In the genomic region with DNA sequence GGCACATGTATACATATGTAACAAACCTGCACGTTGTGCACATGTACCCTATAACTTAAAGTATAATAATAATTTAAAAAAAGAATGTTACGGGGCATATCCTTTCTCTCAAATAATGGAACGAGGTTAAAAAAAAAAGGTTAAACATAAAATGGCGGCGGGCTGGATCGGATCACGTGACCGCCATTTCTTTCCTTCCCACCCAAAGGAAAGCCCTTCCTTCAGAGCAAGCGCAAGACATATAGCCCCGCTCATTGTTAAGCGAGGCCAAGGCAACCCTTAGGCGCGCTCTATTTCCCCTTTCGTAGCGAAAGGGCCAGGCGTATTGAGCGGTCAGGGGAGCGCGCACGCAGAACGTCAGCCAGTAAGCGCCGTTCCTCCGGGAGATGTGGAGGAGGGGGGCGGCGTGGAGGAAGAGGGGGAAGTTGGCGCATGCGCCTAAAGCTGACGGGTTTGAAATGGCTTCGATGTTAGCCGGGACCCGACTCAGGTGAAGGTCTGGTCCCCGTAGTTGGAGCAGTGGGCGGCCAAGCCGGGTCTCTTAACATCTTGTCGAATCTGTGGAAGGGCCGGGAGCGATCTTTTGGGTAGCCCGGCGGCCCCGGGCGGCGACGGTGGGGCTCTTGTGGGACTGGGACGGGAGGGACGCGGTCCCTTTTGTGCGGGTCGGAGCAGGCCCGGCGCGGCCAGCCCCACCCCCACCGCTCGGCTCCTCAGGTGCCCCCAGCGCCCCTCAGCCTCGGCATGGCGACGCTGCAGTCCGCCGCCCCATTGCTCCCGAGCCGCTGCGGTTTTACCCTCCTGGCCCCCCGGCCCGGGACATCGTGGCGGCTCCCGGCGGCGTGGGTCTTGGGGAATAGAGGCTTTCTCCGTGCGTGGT, we compare ENCODE assay signal across 1 cellular context.
TF ChIP-seq lines count a peak whose summit lies in the region.

A gene with protein sequence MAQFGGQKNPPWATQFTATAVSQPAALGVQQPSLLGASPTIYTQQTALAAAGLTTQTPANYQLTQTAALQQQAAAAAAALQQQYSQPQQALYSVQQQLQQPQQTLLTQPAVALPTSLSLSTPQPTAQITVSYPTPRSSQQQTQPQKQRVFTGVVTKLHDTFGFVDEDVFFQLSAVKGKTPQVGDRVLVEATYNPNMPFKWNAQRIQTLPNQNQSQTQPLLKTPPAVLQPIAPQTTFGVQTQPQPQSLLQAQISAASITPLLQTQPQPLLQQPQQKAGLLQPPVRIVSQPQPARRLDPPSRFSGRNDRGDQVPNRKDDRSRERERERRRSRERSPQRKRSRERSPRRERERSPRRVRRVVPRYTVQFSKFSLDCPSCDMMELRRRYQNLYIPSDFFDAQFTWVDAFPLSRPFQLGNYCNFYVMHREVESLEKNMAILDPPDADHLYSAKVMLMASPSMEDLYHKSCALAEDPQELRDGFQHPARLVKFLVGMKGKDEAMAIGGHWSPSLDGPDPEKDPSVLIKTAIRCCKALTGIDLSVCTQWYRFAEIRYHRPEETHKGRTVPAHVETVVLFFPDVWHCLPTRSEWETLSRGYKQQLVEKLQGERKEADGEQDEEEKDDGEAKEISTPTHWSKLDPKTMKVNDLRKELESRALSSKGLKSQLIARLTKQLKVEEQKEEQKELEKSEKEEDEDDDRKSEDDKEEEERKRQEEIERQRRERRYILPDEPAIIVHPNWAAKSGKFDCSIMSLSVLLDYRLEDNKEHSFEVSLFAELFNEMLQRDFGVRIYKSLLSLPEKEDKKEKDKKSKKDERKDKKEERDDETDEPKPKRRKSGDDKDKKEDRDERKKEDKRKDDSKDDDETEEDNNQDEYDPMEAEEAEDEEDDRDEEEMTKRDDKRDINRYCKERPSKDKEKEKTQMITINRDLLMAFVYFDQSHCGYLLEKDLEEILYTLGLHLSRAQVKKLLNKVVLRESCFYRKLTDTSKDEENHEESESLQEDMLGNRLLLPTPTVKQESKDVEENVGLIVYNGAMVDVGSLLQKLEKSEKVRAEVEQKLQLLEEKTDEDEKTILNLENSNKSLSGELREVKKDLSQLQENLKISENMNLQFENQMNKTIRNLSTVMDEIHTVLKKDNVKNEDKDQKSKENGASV (plus strand): TSS at position 447 of the 880 bp plus-strand sequence. CDS start 1,266 bp downstream, outside the sequence.

TF ChIP-seq in HEK293, 187 proteins besides CTCF, POLR2A, EP300 and RAD21 (continued from another document and continues in another):
- TF ChIP-seq, protein P1, sequence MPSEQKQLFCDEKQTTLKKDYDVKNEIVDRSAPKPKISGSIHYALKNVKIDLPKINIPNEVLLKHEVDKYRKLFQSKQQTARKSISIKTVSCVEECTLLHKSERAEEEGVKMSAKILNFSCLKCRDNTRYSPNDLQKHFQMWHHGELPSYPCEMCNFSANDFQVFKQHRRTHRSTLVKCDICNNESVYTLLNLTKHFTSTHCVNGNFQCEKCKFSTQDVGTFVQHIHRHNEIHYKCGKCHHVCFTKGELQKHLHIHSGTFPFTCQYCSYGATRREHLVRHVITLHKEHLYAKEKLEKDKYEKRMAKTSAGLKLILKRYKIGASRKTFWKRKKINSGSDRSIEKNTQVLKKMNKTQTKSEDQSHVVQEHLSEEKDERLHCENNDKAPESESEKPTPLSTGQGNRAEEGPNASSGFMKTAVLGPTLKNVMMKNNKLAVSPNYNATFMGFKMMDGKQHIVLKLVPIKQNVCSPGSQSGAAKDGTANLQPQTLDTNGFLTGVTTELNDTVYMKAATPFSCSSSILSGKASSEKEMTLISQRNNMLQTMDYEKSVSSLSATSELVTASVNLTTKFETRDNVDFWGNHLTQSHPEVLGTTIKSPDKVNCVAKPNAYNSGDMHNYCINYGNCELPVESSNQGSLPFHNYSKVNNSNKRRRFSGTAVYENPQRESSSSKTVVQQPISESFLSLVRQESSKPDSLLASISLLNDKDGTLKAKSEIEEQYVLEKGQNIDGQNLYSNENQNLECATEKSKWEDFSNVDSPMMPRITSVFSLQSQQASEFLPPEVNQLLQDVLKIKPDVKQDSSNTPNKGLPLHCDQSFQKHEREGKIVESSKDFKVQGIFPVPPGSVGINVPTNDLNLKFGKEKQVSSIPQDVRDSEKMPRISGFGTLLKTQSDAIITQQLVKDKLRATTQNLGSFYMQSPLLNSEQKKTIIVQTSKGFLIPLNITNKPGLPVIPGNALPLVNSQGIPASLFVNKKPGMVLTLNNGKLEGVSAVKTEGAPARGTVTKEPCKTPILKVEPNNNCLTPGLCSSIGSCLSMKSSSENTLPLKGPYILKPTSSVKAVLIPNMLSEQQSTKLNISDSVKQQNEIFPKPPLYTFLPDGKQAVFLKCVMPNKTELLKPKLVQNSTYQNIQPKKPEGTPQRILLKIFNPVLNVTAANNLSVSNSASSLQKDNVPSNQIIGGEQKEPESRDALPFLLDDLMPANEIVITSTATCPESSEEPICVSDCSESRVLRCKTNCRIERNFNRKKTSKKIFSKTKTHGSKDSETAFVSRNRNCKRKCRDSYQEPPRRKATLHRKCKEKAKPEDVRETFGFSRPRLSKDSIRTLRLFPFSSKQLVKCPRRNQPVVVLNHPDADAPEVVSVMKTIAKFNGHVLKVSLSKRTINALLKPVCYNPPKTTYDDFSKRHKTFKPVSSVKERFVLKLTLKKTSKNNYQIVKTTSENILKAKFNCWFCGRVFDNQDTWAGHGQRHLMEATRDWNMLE (tag by site-specific recombination; conservative IDR thresholded peaks at IDR 0.05; ENCODE audit: low read depth), result peak; percentile 42; the same call in 1 of the 2 replicates
- TF ChIP-seq GLI2 (tag by site-specific recombination; IDR thresholded peaks at IDR 0.05; ENCODE audit: borderline replicate concordance, low read depth), result no peak
- TF ChIP-seq ZNF19 (tag by site-specific recombination; IDR thresholded peaks at IDR 0.05; ENCODE audit: low read depth), result no peak
- TF ChIP-seq ZBTB20 (tag by site-specific recombination; IDR thresholded peaks at IDR 0.05), result peak; percentile 70
- TF ChIP-seq, protein P2, sequence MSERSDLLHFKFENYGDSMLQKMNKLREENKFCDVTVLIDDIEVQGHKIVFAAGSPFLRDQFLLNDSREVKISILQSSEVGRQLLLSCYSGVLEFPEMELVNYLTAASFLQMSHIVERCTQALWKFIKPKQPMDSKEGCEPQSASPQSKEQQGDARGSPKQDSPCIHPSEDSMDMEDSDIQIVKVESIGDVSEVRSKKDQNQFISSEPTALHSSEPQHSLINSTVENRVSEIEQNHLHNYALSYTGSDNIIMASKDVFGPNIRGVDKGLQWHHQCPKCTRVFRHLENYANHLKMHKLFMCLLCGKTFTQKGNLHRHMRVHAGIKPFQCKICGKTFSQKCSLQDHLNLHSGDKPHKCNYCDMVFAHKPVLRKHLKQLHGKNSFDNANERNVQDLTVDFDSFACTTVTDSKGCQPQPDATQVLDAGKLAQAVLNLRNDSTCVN (tag by site-specific recombination; optimal IDR thresholded peaks at IDR 0.05), result peak; percentile 90
- TF ChIP-seq ZSCAN23 (tag by site-specific recombination; IDR thresholded peaks at IDR 0.05), result no peak
- TF ChIP-seq PRDM1 (tag by site-specific recombination; IDR thresholded peaks at IDR 0.05), result peak; percentile 91
- TF ChIP-seq SETDB1 (IDR thresholded peaks at IDR 0.05; ENCODE audit: insufficient read length, low read length), result no peak
- peak; percentile 65; the same call in 1 of the 2 replicates for TF ChIP-seq ZBTB21 (tag by site-specific recombination; IDR thresholded peaks at IDR 0.05)
- peak; percentile 15; the same call in 1 of the 2 replicates for TF ChIP-seq ZNF558 (tag by site-specific recombination; IDR thresholded peaks at IDR 0.05)
- TF ChIP-seq, protein P3, sequence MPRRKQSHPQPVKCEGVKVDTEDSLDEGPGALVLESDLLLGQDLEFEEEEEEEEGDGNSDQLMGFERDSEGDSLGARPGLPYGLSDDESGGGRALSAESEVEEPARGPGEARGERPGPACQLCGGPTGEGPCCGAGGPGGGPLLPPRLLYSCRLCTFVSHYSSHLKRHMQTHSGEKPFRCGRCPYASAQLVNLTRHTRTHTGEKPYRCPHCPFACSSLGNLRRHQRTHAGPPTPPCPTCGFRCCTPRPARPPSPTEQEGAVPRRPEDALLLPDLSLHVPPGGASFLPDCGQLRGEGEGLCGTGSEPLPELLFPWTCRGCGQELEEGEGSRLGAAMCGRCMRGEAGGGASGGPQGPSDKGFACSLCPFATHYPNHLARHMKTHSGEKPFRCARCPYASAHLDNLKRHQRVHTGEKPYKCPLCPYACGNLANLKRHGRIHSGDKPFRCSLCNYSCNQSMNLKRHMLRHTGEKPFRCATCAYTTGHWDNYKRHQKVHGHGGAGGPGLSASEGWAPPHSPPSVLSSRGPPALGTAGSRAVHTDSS (tag by site-specific recombination; IDR thresholded peaks at IDR 0.05), result 0 out of 2 replicates have a peak, but pooled peaks have one; percentile 21
- TF ChIP-seq ZNF202 (tag by site-specific recombination; IDR thresholded peaks at IDR 0.05; ENCODE audit: borderline replicate concordance), result no peak
- no peak for TF ChIP-seq ZNF416 (tag by site-specific recombination; IDR thresholded peaks at IDR 0.05)
- peak; percentile 83 for TF ChIP-seq ZNF341 (tag by site-specific recombination; IDR thresholded peaks at IDR 0.05; ENCODE audit: low read depth)
- TF ChIP-seq, protein P4, sequence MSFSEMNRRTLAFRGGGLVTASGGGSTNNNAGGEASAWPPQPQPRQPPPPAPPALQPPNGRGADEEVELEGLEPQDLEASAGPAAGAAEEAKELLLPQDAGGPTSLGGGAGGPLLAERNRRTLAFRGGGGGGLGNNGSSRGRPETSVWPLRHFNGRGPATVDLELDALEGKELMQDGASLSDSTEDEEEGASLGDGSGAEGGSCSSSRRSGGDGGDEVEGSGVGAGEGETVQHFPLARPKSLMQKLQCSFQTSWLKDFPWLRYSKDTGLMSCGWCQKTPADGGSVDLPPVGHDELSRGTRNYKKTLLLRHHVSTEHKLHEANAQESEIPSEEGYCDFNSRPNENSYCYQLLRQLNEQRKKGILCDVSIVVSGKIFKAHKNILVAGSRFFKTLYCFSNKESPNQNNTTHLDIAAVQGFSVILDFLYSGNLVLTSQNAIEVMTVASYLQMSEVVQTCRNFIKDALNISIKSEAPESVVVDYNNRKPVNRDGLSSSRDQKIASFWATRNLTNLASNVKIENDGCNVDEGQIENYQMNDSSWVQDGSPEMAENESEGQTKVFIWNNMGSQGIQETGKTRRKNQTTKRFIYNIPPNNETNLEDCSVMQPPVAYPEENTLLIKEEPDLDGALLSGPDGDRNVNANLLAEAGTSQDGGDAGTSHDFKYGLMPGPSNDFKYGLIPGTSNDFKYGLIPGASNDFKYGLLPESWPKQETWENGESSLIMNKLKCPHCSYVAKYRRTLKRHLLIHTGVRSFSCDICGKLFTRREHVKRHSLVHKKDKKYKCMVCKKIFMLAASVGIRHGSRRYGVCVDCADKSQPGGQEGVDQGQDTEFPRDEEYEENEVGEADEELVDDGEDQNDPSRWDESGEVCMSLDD (tag by site-specific recombination; IDR thresholded peaks at IDR 0.05), result 0 out of 2 replicates have a peak, but pooled peaks have one; percentile 41
- TF ChIP-seq ZNF843 (tag by site-specific recombination; IDR thresholded peaks at IDR 0.05), result 0 out of 2 replicates have a peak, but pooled peaks have one; percentile 25
- peak; percentile 31; the same call in 1 of the 2 replicates for TF ChIP-seq EGR2 (tag by site-specific recombination; IDR thresholded peaks at IDR 0.05; ENCODE audit: low read depth)
- TF ChIP-seq, protein P5, sequence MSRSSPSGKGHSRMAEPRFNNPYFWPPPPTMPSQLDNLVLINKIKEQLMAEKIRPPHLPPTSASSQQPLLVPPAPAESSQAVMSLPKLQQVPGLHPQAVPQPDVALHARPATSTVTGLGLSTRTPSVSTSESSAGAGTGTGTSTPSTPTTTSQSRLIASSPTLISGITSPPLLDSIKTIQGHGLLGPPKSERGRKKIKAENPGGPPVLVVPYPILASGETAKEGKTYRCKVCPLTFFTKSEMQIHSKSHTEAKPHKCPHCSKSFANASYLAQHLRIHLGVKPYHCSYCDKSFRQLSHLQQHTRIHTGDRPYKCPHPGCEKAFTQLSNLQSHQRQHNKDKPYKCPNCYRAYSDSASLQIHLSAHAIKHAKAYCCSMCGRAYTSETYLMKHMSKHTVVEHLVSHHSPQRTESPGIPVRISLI (tag by site-specific recombination; IDR thresholded peaks at IDR 0.05), result peak; percentile 65; the same call in 1 of the 2 replicates
- TF ChIP-seq, protein P6, sequence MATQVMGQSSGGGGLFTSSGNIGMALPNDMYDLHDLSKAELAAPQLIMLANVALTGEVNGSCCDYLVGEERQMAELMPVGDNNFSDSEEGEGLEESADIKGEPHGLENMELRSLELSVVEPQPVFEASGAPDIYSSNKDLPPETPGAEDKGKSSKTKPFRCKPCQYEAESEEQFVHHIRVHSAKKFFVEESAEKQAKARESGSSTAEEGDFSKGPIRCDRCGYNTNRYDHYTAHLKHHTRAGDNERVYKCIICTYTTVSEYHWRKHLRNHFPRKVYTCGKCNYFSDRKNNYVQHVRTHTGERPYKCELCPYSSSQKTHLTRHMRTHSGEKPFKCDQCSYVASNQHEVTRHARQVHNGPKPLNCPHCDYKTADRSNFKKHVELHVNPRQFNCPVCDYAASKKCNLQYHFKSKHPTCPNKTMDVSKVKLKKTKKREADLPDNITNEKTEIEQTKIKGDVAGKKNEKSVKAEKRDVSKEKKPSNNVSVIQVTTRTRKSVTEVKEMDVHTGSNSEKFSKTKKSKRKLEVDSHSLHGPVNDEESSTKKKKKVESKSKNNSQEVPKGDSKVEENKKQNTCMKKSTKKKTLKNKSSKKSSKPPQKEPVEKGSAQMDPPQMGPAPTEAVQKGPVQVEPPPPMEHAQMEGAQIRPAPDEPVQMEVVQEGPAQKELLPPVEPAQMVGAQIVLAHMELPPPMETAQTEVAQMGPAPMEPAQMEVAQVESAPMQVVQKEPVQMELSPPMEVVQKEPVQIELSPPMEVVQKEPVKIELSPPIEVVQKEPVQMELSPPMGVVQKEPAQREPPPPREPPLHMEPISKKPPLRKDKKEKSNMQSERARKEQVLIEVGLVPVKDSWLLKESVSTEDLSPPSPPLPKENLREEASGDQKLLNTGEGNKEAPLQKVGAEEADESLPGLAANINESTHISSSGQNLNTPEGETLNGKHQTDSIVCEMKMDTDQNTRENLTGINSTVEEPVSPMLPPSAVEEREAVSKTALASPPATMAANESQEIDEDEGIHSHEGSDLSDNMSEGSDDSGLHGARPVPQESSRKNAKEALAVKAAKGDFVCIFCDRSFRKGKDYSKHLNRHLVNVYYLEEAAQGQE (tag by site-specific recombination; IDR thresholded peaks at IDR 0.05), result peak; percentile 38; the same call in 1 of the 2 replicates
- peak; percentile 65; the same call in 1 of the 2 replicates for TF ChIP-seq ZNF24 (tag by site-specific recombination; IDR thresholded peaks at IDR 0.05)
- peak; percentile 96 for TF ChIP-seq ZNF335 (tag by site-specific recombination; conservative IDR thresholded peaks at IDR 0.05)
- peak; percentile 46 for TF ChIP-seq SP3 (tag by site-specific recombination; IDR thresholded peaks at IDR 0.05)
- 0 out of 2 replicates have a peak, but pooled peaks have one; percentile 52 for TF ChIP-seq HOXC10 (CRISPR knock-in tag; IDR thresholded peaks at IDR 0.05)
- no peak for TF ChIP-seq OVOL3 (tag by site-specific recombination; IDR thresholded peaks at IDR 0.05)
- TF ChIP-seq ZNF621 (tag by site-specific recombination; IDR thresholded peaks at IDR 0.05), result no peak
- TF ChIP-seq ZNF600 (tag by site-specific recombination; IDR thresholded peaks at IDR 0.05), result peak; percentile 80
